14 cellular contexts compared by ENCODE assay signal in the genomic region with DNA sequence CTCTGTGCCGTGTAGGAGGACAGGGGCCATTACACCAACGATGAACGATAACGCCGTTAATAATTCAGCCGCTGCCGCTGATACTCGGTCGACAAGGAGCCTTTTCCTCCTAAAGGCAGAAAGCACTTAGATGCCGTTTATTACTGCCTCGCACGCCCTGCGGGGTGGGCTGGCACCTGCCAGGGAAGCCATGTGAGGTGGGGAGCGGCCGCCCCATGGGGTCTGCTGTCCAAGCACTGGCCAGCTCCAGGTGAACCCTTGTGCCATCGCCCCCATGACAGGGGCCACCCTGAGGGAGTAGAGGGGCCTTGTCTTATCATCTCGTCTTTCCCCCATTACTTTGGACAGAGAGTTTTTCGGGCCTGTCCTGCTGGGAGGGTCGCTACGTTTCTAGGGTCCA. TPM values are rescaled to one million over a fixed set of nuclear protein-coding genes. Genes with fewer than 3 reads are reported as not detected.
DNase-seq lines count a peak whose midpoint lies in the region; ATAC-seq, FAIRE-seq and TF ChIP-seq lines count a peak whose summit lies in the region.
"Had no signal": no experiment of that assay in that cellular context is flagged by ENCODE, and none has a peak within 500 bp of the region (broad histone marks: within the 10 kb centered on the region; RNA-seq: fewer than 3 reads in every experiment).

No MANE protein-coding gene starts in this region.

- no peak overlapping the region for H2AFZ ChIP-seq in HepG2 (ENCODE audit: low read length)
- H2AFZ ChIP-seq in hepatocyte = no peak overlapping the region
- no peak overlapping the region for H2AFZ ChIP-seq in neuronal stem cell (ENCODE audit: low read length)
- H2AFZ ChIP-seq: GM23338 had no signal

- H3K4me3 ChIP-seq in HepG2 (replicated peaks in 1 of 3; ENCODE audit: insufficient read depth in 1 of 3, low read depth in 2 of 3, low read length in 3 of 3) (no peak overlapping the region), right lobe of liver (no peak overlapping the region), hepatocyte (no peak overlapping the region), neuronal stem cell (ENCODE audit: low read length in 2 of 2) (no peak overlapping the region)
- H3K4me3 ChIP-seq: GM23338, HAP-1 had no signal

- H3K79me1 ChIP-seq in neuronal stem cell (ENCODE audit: low read depth, low read length) = peaks cover 3% of the 10 kb centered on the region

- H3K9ac ChIP-seq in HepG2 (ENCODE audit: insufficient read depth, low read depth, low read length) = no peak overlapping the region
- H3K9ac ChIP-seq in neuronal stem cell (ENCODE audit: low read depth, low read length, poor library complexity) = peak overlapping the region; percentile 1

- POLR2A ChIA-PET in HepG2 (lab: Yijun Ruan, JAX) = interaction anchor here (1.0 to 8.5 kb wide), 3 partner anchors 9 to 163 kb away, joined by 3 to 111 read pairs (median 3); a partner anchor contains a TSS

- H4K91ac ChIP-seq in neuronal stem cell (ENCODE audit: low read depth, low read length, poor library complexity) = no peak overlapping the region

- peak overlapping the region; percentile 58 for H2BK5ac ChIP-seq in neuronal stem cell (ENCODE audit: low read length)

- CTCF ChIA-PET in HepG2 (lab: Yijun Ruan, JAX; ENCODE audit: low intra/inter-chr PET ratio, low total read pairs) = no interaction called here

- H3K9me3 ChIP-seq in HepG2 (ENCODE audit: low read length) (no peaks in the 10 kb centered on the region), right lobe of liver (no peaks in the 10 kb centered on the region), hepatocyte (ENCODE audit: low read depth) (no peaks in the 10 kb centered on the region), neuronal stem cell (replicated peaks in 1 of 2; ENCODE audit: control insufficient read depth in 2 of 2, insufficient read depth in 1 of 2, low read depth in 1 of 2, low read length in 2 of 2) (peaks cover 0 to 11% of the 10 kb centered on the region in 2 donors)
- H3K9me3 ChIP-seq: HAP-1 had no signal

- no peak overlapping the region for H2BK120ac ChIP-seq in neuronal stem cell (ENCODE audit: low read depth, low read length)

- H3K79me2 ChIP-seq in HepG2 (ENCODE audit: insufficient read depth, low read length) (no peaks in the 10 kb centered on the region), hepatocyte (peaks cover 43% of the 10 kb centered on the region)

- TF ChIP-seq EP300 in HepG2 (IDR thresholded peaks at IDR 0.05; ENCODE audit: low read depth in 2 of 2, low read length in 2 of 2) (no peak), HepG2 (CRISPR knock-in tag; IDR thresholded peaks at IDR 0.05; ENCODE audit: borderline replicate concordance) (peak; percentile 26; the same call in 1 of the 2 replicates)

- no peak overlapping the region for H3K27ac ChIP-seq in HepG2 (ENCODE audit: extremely low read length, insufficient read depth, low read length)
- H3K27ac ChIP-seq in right lobe of liver = no peak overlapping the region
- peak overlapping the region; percentile 96 for H3K27ac ChIP-seq in hepatocyte
- H3K27ac ChIP-seq in neuronal stem cell (replicated peaks; ENCODE audit: low read length) = no peak overlapping the region
- H3K27ac ChIP-seq: C4-2B had no signal

- TF ChIP-seq CTCF in HepG2 (CRISPR knock-in tag; IDR thresholded peaks at IDR 0.05) (no peak), right lobe of liver (IDR thresholded peaks at IDR 0.05) (no peak), hepatocyte (IDR thresholded peaks at IDR 0.05; ENCODE audit: poor library complexity) (no peak)

- in situ Hi-C loops in HepG2 (cut with HindIII; ENCODE audit: extremely low pct_ligation_motif_present, low pct_unique_long_range_greater_than_20kb) = no loop called here

- H2BK15ac ChIP-seq in neuronal stem cell (ENCODE audit: low read length) = no peak overlapping the region

- H3K4me2 ChIP-seq in HepG2 (ENCODE audit: low read depth, low read length) (no peak overlapping the region), hepatocyte (peak overlapping the region; percentile 38), neuronal stem cell (ENCODE audit: insufficient read depth, low read length, poor library complexity, severe bottlenecking) (no peak overlapping the region)
- H3K4me2 ChIP-seq: GM23338 had no signal

- H3K23ac ChIP-seq in neuronal stem cell (ENCODE audit: low read depth, low read length, poor library complexity) = no peak overlapping the region

- H3K14ac ChIP-seq in neuronal stem cell (ENCODE audit: low read length) = no peak overlapping the region

- H3K27me3 ChIP-seq in HepG2 (ENCODE audit: control insufficient read depth in 1 of 2, insufficient read depth in 2 of 2, low read length in 2 of 2) = no peaks in the 10 kb centered on the region
- no peaks in the 10 kb centered on the region for H3K27me3 ChIP-seq in right lobe of liver
- H3K27me3 ChIP-seq in hepatocyte = no peaks in the 10 kb centered on the region
- no peaks in the 10 kb centered on the region for H3K27me3 ChIP-seq in neuronal stem cell (ENCODE audit: control insufficient read depth in 3 of 3, insufficient read depth in 3 of 3, low read depth in 1 of 3, low read length in 3 of 3)

- TF ChIP-seq RAD21 in HepG2 (CRISPR knock-in tag; IDR thresholded peaks at IDR 0.05) = no peak

- ATAC-seq in HepG2 (no peak), right lobe of liver (no peak), GM21447 (IDR thresholded peaks at IDR 0.05; ENCODE audit: unreplicated experiment) (no peak)
- ATAC-seq: CD8-positive, alpha-beta T cell; GM23338 had no signal

- H3K36me3 ChIP-seq in HepG2 (replicated peaks in 1 of 2; ENCODE audit: control insufficient read depth in 1 of 2, insufficient read depth in 2 of 2, low read length in 2 of 2) (no peaks in the 10 kb centered on the region; a peak in 1 of 5 replicates), right lobe of liver (no peaks in the 10 kb centered on the region), hepatocyte (replicated peaks; ENCODE audit: insufficient read depth, low read depth) (no peaks in the 10 kb centered on the region), neuronal stem cell (replicated peaks in 1 of 2; ENCODE audit: control insufficient read depth in 2 of 2, insufficient read depth in 2 of 2, low read length in 2 of 2) (peaks cover 12 to 71% of the 10 kb centered on the region in 2 donors)
- H3K36me3 ChIP-seq: HAP-1 had no signal

- H2BK12ac ChIP-seq in neuronal stem cell (ENCODE audit: low read length) = no peak overlapping the region

- DNase-seq in HepG2 (ENCODE audit: low spot score) = no peak
- DNase-seq in right lobe of liver = no peak
- no peak for DNase-seq in hepatocyte (ENCODE audit: low spot score)
- DNase-seq in neuronal stem cell (ENCODE audit: low spot score) = no peak
- no peak for DNase-seq in GM19240 (ENCODE audit: insufficient read length, low spot score)
- DNase-seq in cerebellum (ENCODE audit: low spot score) = no peak
- DNase-seq: CD8-positive, alpha-beta T cell; COR-L47; GF-D8 had no signal

- TF ChIP-seq POLR2A in HepG2 (IDR thresholded peaks at IDR 0.05; ENCODE audit: insufficient read depth in 1 of 2, low read depth in 2 of 2, low read length in 2 of 2) (no peak), right lobe of liver (IDR thresholded peaks at IDR 0.05) (no peak)

- H4K8ac ChIP-seq in neuronal stem cell (ENCODE audit: low read depth, low read length) = no peak overlapping the region

- whole genome bisulfite sequencing in HepG2 (ENCODE audit: low lambda C conversion rate) = 91% methylated on average over 20 of the region's 20 CpGs
- WGBS in right lobe of liver (ENCODE audit: insufficient coverage, low coverage, low lambda C conversion rate, missing lambda C conversion rate) = 100% methylated on average over 2 of the region's 20 CpGs
- 92% methylated on average over 20 of the region's 20 CpGs for WGBS in hepatocyte (ENCODE audit: low lambda C conversion rate, missing lambda C conversion rate)
- no CpG with 5 or more reads among the region's 20 CpGs for WGBS in neuronal stem cell (ENCODE audit: extremely low coverage in 2 of 2, insufficient read length in 2 of 2, insufficient replicate concordance in 1 of 2), 2 donors

- no peak overlapping the region for H3K4ac ChIP-seq in neuronal stem cell (ENCODE audit: low read length)

- no peak overlapping the region for H2AK5ac ChIP-seq in neuronal stem cell (ENCODE audit: low read depth, low read length)

- no peak for FAIRE-seq in HepG2 (lab: Jason Lieb, UNC)
- FAIRE-seq: A204.1 had no signal

- intact Hi-C loops in HepG2 (cut with micrococcal nuclease; ENCODE audit: unreplicated experiment) = no loop called here
- intact Hi-C loops in right lobe of liver (cut with DNase I) = no loop called here

- H3K9me2 ChIP-seq in hepatocyte (replicated peaks; ENCODE audit: insufficient read depth) = no peaks in the 10 kb centered on the region

- no peak overlapping the region for H3K18ac ChIP-seq in neuronal stem cell (ENCODE audit: low read length)

- H3K4me1 ChIP-seq in HepG2 (ENCODE audit: insufficient read depth, low read length) (peaks cover 48% of the 10 kb centered on the region), right lobe of liver (peaks cover 0 to 5% (median 0%) of the 10 kb centered on the region in 4 donors), hepatocyte (ENCODE audit: insufficient read depth) (peaks cover 11% of the 10 kb centered on the region), neuronal stem cell (ENCODE audit: control insufficient read depth in 2 of 2, insufficient read depth in 1 of 2, low read depth in 1 of 2, low read length in 2 of 2) (no peaks in the 10 kb centered on the region)

- BruUV-seq in HepG2 (replicated peaks; lab: Mats Ljungman, UMichigan) = no TSS peak

- H4K20me1 ChIP-seq in HepG2 (ENCODE audit: insufficient read depth, low read length) (no peaks in the 10 kb centered on the region), hepatocyte (ENCODE audit: insufficient read depth, poor library complexity, severe bottlenecking) (no peaks in the 10 kb centered on the region)

RNA-seq across cellular contexts. Expression of a gene that starts 33.4 kb away (rescaled TPM):
- total RNA-seq in HepG2 (2016; rRNA removed; fragmentation: Illumina TruSeq; extraction: Trizol) (24.7 and 24.9 TPM in 2 replicates), right lobe of liver (10 to 100 TPM in 4 of 6 experiments, 1 to 10 TPM in 2; 5.8 to 21.0 (median 14.4) TPM), hepatocyte (28.8 and 38.1 TPM in 2 replicates), cerebellum (49.1 TPM)
- 4.0 and 5.5 TPM in 2 replicates for total RNA-seq in HepG2 (2016; cell fraction: cytosol; rRNA removed; fragmentation: Illumina TruSeq; extraction: Trizol; ENCODE audit: low read depth)
- 22.2 and 25.3 TPM in 2 replicates for total RNA-seq in HepG2 (2016; cell fraction: insoluble cytoplasmic fraction; rRNA removed; fragmentation: Illumina TruSeq; extraction: Trizol)
- total RNA-seq in HepG2 (2016; cell fraction: membrane; rRNA removed; fragmentation: Illumina TruSeq; extraction: Trizol) = 15.6 and 15.7 TPM in 2 replicates
- total RNA-seq in HepG2 (2016; cell fraction: nucleus; rRNA removed; fragmentation: Illumina TruSeq; extraction: Trizol) = 18.9 and 20.0 TPM in 2 replicates
- polyA plus RNA-seq in HepG2 (2011; rRNA removed) (14.9 and 18.6 TPM in 2 replicates), hepatocyte (19.5 and 24.5 TPM in 2 replicates)
- polyA plus RNA-seq in HepG2 (2011; cell fraction: cytosol; rRNA removed) = 10.0 and 12.5 TPM in 2 replicates
- polyA plus RNA-seq in HepG2 (2011; cell fraction: nucleus; rRNA removed) = 35.5 and 43.5 TPM in 2 replicates
- polyA plus RNA-seq in HepG2 (2012) = 20.5 and 25.8 TPM in 2 replicates
- 3.1 and 3.8 TPM in 2 replicates for polyA plus RNA-seq in HepG2 (2016; cell fraction: cytosol; fragmentation: Illumina TruSeq; extraction: Trizol; ENCODE audit: low read depth)
- polyA plus RNA-seq in HepG2 (2016; cell fraction: insoluble cytoplasmic fraction; fragmentation: Illumina TruSeq; extraction: Trizol; ENCODE audit: low read depth) = 10.7 and 16.1 TPM in 2 replicates
- 8.3 and 8.6 TPM in 2 replicates for polyA plus RNA-seq in HepG2 (2016; cell fraction: membrane; fragmentation: Illumina TruSeq; extraction: Trizol; ENCODE audit: low read depth)
- 19.8 and 20.3 TPM in 2 replicates for polyA plus RNA-seq in HepG2 (2016; cell fraction: nucleus; fragmentation: Illumina TruSeq; extraction: Trizol; ENCODE audit: insufficient read depth, low read depth)
- polyA minus RNA-seq in HepG2 (2011; rRNA and poly(A)+ RNA removed; ENCODE audit: low replicate concordance) = 7.0 and 54.0 TPM in 2 replicates
- polyA minus RNA-seq in HepG2 (2011; cell fraction: cytosol; rRNA and poly(A)+ RNA removed) = 16.7 and 20.3 TPM in 2 replicates
- 27.6 and 28.5 TPM in 2 replicates for polyA minus RNA-seq in HepG2 (2011; cell fraction: nucleus; rRNA and poly(A)+ RNA removed)
- 23.3 TPM for polyA plus RNA-seq in neuronal stem cell (2013, experiment 1 of 2)
- 22.9 TPM for polyA plus RNA-seq in neuronal stem cell (2013, experiment 2 of 2)

RNA-seq across cellular contexts. Expression of a gene that starts 34.2 kb away (rescaled TPM):
- total RNA-seq in HepG2 (2016; rRNA removed; fragmentation: Illumina TruSeq; extraction: Trizol) (3.8 and 5.5 TPM in 2 replicates), right lobe of liver (1 to 10 TPM; 1.7 to 3.1 (median 2.1) TPM), hepatocyte (2.2 and 3.0 TPM in 2 replicates), cerebellum (12.2 TPM)
- 46.8 and 47.3 TPM in 2 replicates for total RNA-seq in HepG2 (2016; cell fraction: cytosol; rRNA removed; fragmentation: Illumina TruSeq; extraction: Trizol; ENCODE audit: low read depth)
- total RNA-seq in HepG2 (2016; cell fraction: insoluble cytoplasmic fraction; rRNA removed; fragmentation: Illumina TruSeq; extraction: Trizol) = 2.3 and 7.7 TPM in 2 replicates
- total RNA-seq in HepG2 (2016; cell fraction: membrane; rRNA removed; fragmentation: Illumina TruSeq; extraction: Trizol) = 11.8 and 13.0 TPM in 2 replicates
- total RNA-seq in HepG2 (2016; cell fraction: nucleus; rRNA removed; fragmentation: Illumina TruSeq; extraction: Trizol) = 6.5 and 8.4 TPM in 2 replicates
- polyA plus RNA-seq in HepG2 (2011; rRNA removed) (4.1 and 4.8 TPM in 2 replicates), hepatocyte (4.7 and 7.6 TPM in 2 replicates)
- 1.4 TPM in 2 replicates for polyA plus RNA-seq in HepG2 (2011; cell fraction: cytosol; rRNA removed)
- polyA plus RNA-seq in HepG2 (2011; cell fraction: nucleus; rRNA removed) = 17.6 and 21.2 TPM in 2 replicates
- 2.2 and 4.3 TPM in 2 replicates for polyA plus RNA-seq in HepG2 (2012)
- 0.32 and 0.43 TPM in 2 replicates for polyA plus RNA-seq in HepG2 (2016; cell fraction: cytosol; fragmentation: Illumina TruSeq; extraction: Trizol; ENCODE audit: low read depth)
- 2.2 and 2.4 TPM in 2 replicates for polyA plus RNA-seq in HepG2 (2016; cell fraction: insoluble cytoplasmic fraction; fragmentation: Illumina TruSeq; extraction: Trizol; ENCODE audit: low read depth)
- polyA plus RNA-seq in HepG2 (2016; cell fraction: membrane; fragmentation: Illumina TruSeq; extraction: Trizol; ENCODE audit: low read depth) = 0.74 and 0.84 TPM in 2 replicates
- 19.3 and 21.2 TPM in 2 replicates for polyA plus RNA-seq in HepG2 (2016; cell fraction: nucleus; fragmentation: Illumina TruSeq; extraction: Trizol; ENCODE audit: insufficient read depth, low read depth)
- polyA minus RNA-seq in HepG2 (2011; rRNA and poly(A)+ RNA removed; ENCODE audit: low replicate concordance) = 3.0 and 3.8 TPM in 2 replicates
- polyA minus RNA-seq in HepG2 (2011; cell fraction: cytosol; rRNA and poly(A)+ RNA removed) = 1.8 and 4.1 TPM in 2 replicates
- 7.0 and 8.0 TPM in 2 replicates for polyA minus RNA-seq in HepG2 (2011; cell fraction: nucleus; rRNA and poly(A)+ RNA removed)
- 5.8 TPM for polyA plus RNA-seq in neuronal stem cell (2013, experiment 1 of 2)
- polyA plus RNA-seq in neuronal stem cell (2013, experiment 2 of 2) = 6.3 TPM
